ENCODE assay signal across 8 cellular contexts in the genomic region with DNA sequence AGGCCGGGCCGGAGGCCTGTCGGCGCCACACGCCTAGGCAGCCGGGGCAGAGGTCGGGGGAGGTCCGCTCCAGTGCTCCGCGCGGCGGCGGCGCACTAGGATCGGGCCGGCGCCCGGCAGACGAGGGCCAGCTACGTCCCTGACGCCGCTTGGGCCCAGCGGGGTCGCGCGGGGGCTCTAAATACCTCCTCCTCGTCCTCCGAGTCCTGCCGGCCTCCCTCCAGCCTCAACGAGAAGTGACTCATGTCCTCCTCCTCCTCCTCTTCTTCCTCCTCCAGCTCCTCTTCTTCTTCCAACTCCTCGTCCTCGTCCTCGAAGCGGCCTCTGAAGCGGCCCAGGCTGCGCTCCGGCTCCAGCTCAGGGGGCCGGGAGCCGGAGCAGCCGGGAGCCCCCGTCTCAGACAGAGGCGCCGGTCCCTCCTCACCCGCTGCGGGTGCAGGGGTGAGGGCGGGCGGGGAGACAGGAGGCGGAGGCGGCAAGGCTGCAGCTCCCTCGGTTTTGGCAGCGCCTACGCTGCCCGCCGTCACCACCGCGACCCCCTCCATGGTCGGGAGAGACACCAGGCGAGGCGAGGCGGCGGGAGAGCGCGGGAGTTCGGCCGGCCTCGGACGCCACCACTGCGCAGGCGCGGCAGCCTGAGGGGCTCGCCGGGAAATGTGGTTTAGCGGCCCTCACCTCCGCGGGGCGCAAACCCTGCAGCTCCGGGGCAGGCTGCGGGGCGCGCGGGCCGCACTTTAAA. TPM values are rescaled to one million over a fixed set of nuclear protein-coding genes. Genes with fewer than 3 reads are reported as not detected.
DNase-seq lines count a peak whose midpoint lies in the region; ATAC-seq and TF ChIP-seq lines count a peak whose summit lies in the region.

Gene PCGF6 (minus strand): TSS at position 619 of the 739 bp plus-strand sequence. CDS start 74 bp downstream, at position 545.

- peak within 1 kb of the TSS; percentile 92 for H3K9ac ChIP-seq in OCI-LY1 (ENCODE audit: low read length)

- H3K27ac ChIP-seq in HL-60 (replicated peaks) (peak within 1 kb of the TSS; percentile 85), OCI-LY1 (ENCODE audit: low read depth, low read length, poor library complexity, severe bottlenecking) (peak within 1 kb of the TSS; percentile 33)

- peaks cover 8% of the 10 kb centered on the region for H3K79me2 ChIP-seq in OCI-LY1 (ENCODE audit: insufficient read depth, low read length)

- H3K4me2 ChIP-seq in OCI-LY1 (ENCODE audit: low read length) = peak within 1 kb of the TSS; percentile 84

- peak; percentile 81 for ATAC-seq in GM19438 (IDR thresholded peaks at IDR 0.05; ENCODE audit: low read depth, unreplicated experiment)

- H3K9me3 ChIP-seq in OCI-LY1 (ENCODE audit: low read length) (no peaks in the 10 kb centered on the region), mononuclear cell (ENCODE audit: low read depth, low read length) (no peaks in the 10 kb centered on the region)

- H3K4me3 ChIP-seq in HL-60 (replicated peaks; ENCODE audit: insufficient read depth, low read length) = peak within 1 kb of the TSS; percentile 80
- peak within 1 kb of the TSS; percentile 91 for H3K4me3 ChIP-seq in OCI-LY1 (ENCODE audit: low read depth, low read length, poor library complexity, severe bottlenecking)
- peak within 1 kb of the TSS; percentile 63 for H3K4me3 ChIP-seq in epithelial cell of esophagus (ENCODE audit: low read length)
- peak within 1 kb of the TSS; percentile 71 for H3K4me3 ChIP-seq in mononuclear cell (ENCODE audit: low read length)

- H3K9me2 ChIP-seq in OCI-LY1 (ENCODE audit: low read depth, low read length) = no peaks in the 10 kb centered on the region

- H3K4me1 ChIP-seq in OCI-LY1 (ENCODE audit: insufficient read depth, low read length, severe bottlenecking) = peaks cover 21% of the 10 kb centered on the region
- H3K4me1 ChIP-seq in mononuclear cell (ENCODE audit: insufficient read depth, low read length) = peaks cover 13% of the 10 kb centered on the region

- TF ChIP-seq CTCF in HL-60 (IDR thresholded peaks at IDR 0.05; ENCODE audit: insufficient read depth, low read length) = no peak
- no peak for TF ChIP-seq CTCF in OCI-LY1 (IDR thresholded peaks at IDR 0.05; ENCODE audit: low read length)
- no peak for TF ChIP-seq CTCF in epithelial cell of esophagus (IDR thresholded peaks at IDR 0.05; ENCODE audit: insufficient read depth, low read depth, low read length, missing control alignments)

- DNase-seq in CMK (ENCODE audit: low read depth) = peak; percentile 73
- DNase-seq in HL-60 (ENCODE audit: low read depth in 1 of 2, low spot score in 1 of 2) = peak; percentile 62 to 75
- peak; percentile 69 for DNase-seq in activated T-cell treated with anti-CD3 and anti-CD28 coated beads for 24 hours (ENCODE audit: low read depth)
- peak; percentile 64 for DNase-seq in epithelial cell of esophagus (ENCODE audit: low read depth)
- DNase-seq in stimulated activated CD8-positive, alpha-beta memory T cell treated with anti-CD3 and anti-CD28 coated beads, Interleukin-2, amount 100 ng/mL, for 48 hours (ENCODE audit: low read depth in 2 of 2) = peak; percentile 70 to 76

- H3F3A ChIP-seq in OCI-LY1 (ENCODE audit: insufficient read depth, low read length) = 0 out of 2 replicates have a peak, but pooled peaks cover 2% of the 10 kb centered on the region

- H3K36me3 ChIP-seq in OCI-LY1 (ENCODE audit: insufficient read depth, low read length) = peaks cover 29% of the 10 kb centered on the region

- H4K20me1 ChIP-seq in OCI-LY1 (ENCODE audit: insufficient read depth, low read length) = no peaks in the 10 kb centered on the region

- H3K27me3 ChIP-seq in HL-60 (ENCODE audit: insufficient read depth, poor library complexity, severe bottlenecking) = no peaks in the 10 kb centered on the region
- no peaks in the 10 kb centered on the region for H3K27me3 ChIP-seq in OCI-LY1 (ENCODE audit: insufficient read depth, low read length)
- H3K27me3 ChIP-seq in mononuclear cell (ENCODE audit: insufficient read depth, low read length) = no peaks in the 10 kb centered on the region

- H2AFZ ChIP-seq in OCI-LY1 (ENCODE audit: low read length) = peak within 1 kb of the TSS; percentile 98

RNA-seq across cellular contexts. Expression of gene PCGF6, which starts in this region (rescaled TPM):
- total RNA-seq in mononuclear cell = 3.3 TPM

Comparison
In these comparisons a context has a peak if more than half of its experiments do, and no peak if none do; other contexts are left out.
1. Peak in every context shown above with its lines: DNase-seq, ATAC-seq, H3K4me3 ChIP-seq and H3K27ac ChIP-seq.